Comparison of ENCODE assay signal across 10 cellular contexts in the genomic region with DNA sequence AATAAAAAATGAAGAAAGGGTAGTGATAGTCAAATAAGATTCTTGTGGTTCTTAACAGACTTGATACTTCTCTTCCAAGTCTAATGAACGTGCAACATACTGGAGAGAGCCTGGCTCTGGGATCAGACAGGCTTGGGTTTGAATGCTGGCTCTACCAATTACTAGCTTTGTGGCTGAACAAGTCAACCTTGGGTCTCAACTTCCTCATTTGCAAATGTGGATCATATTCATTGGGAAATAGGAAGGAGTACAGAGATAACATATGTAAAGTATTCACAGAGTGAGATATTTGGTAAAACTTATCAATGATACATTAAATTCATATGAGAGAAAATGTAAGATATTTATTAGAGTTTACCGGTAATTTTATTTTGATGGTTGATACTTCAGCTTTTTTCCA. TPM values are rescaled to one million over a fixed set of nuclear protein-coding genes. Genes with fewer than 3 reads are reported as not detected.
DNase-seq lines count a peak whose midpoint lies in the region; ATAC-seq and TF ChIP-seq lines count a peak whose summit lies in the region.
"Had no signal": no experiment of that assay in that cellular context is flagged by ENCODE, and none has a peak within 500 bp of the region (broad histone marks: within the 10 kb centered on the region; RNA-seq: fewer than 3 reads in every experiment).

No MANE protein-coding gene starts in this region.

- H3K4me1 ChIP-seq in mucosa of rectum (ENCODE audit: control insufficient read depth in 2 of 2, insufficient read depth in 2 of 2, low read length in 2 of 2), result peaks cover 4 to 22% of the 10 kb centered on the region in 2 donors

- H3K36me3 ChIP-seq in KOPT-K1 (ENCODE audit: insufficient read depth, low read length) (peaks cover 11% of the 10 kb centered on the region), mucosa of rectum (ENCODE audit: control insufficient read depth in 2 of 2, insufficient read depth in 2 of 2, low read length in 2 of 2) (peaks cover 0 to 2% of the 10 kb centered on the region in 2 donors)

- H3K36me3 Mint-ChIP-seq in CD4-positive, alpha-beta T cell (ENCODE audit: low read depth), result peaks cover 27% of the 10 kb centered on the region

- H3K27me3 ChIP-seq in CD4-positive, alpha-beta T cell (ENCODE audit: control insufficient read depth, insufficient read depth, low read length), result no peaks in the 10 kb centered on the region
- H3K27me3 ChIP-seq in mucosa of rectum (ENCODE audit: control insufficient read depth in 2 of 2, insufficient read depth in 2 of 2, low read length in 2 of 2), result no peaks in the 10 kb centered on the region

- H3K4me1 Mint-ChIP-seq in CD4-positive, alpha-beta T cell (ENCODE audit: low read depth), result peaks cover 65% of the 10 kb centered on the region

- no peak overlapping the region for H3K9ac ChIP-seq in mucosa of rectum (ENCODE audit: low read depth in 1 of 2, low read length in 2 of 2)

- no peaks in the 10 kb centered on the region for H3K9me3 ChIP-seq in CD4-positive, alpha-beta T cell (ENCODE audit: control insufficient read depth, low read length)
- H3K9me3 ChIP-seq in KOPT-K1 (ENCODE audit: insufficient read depth, low read length, poor library complexity, severe bottlenecking), result no peaks in the 10 kb centered on the region
- H3K9me3 ChIP-seq in mucosa of rectum (ENCODE audit: control insufficient read depth in 2 of 2, low read length in 2 of 2), result no peaks in the 10 kb centered on the region

- POLR2A ChIA-PET in CD4-positive, alpha-beta T cell (lab: Charles Lee), result interaction anchor here (0.9 to 4.8 kb wide), 4 partner anchors 9 to 928 kb away, joined by 3 to 60 read pairs (median 4); no protein-coding TSS in a partner anchor

- intact Hi-C loops in CD4-positive, alpha-beta T cell (cut with DNase I, micrococcal nuclease), result loop anchor here (5.0 to 10.0 kb wide), 6 partner anchors 295 to 1625 kb away; partner anchors contain the start of genes ODR4 (in 2 of the 2), TPR (in 2 of the 2), ARPC5 (in 1 of the 2) and IVNS1ABP (in 1 of the 2)

- no peaks in the 10 kb centered on the region for H3K9me3 Mint-ChIP-seq in CD4-positive, alpha-beta T cell

- DNase-seq in CD4-positive, alpha-beta T cell, result no peak
- DNase-seq in UCSD-AML1 (lab: John Stamatoyannopoulos, UW; ENCODE audit: unreplicated experiment) (peak; percentile 15), dedifferentiated amniotic fluid mesenchymal stem cell (ENCODE audit: extremely low spot score) (no peak), GOT3 (lab: John Stamatoyannopoulos, UW) (no peak)
- DNase-seq: NCI-H1048; stimulated activated CD4-positive, alpha-beta T cell treated with anti-CD3 and anti-CD28 coated beads, Interleukin-15, amount 100 ng/mL, for 24 hours had no signal

- peak overlapping the region; percentile 92 for H3K4me3 Mint-ChIP-seq in CD4-positive, alpha-beta T cell

- peak overlapping the region; percentile 87 for H3K27ac Mint-ChIP-seq in CD4-positive, alpha-beta T cell

- H3K4me3 ChIP-seq in mucosa of rectum (ENCODE audit: low read length in 2 of 2), result peak overlapping the region; percentile 89 to 99

- no peak overlapping the region for H3K27ac ChIP-seq in CD4-positive, alpha-beta T cell (ENCODE audit: low read depth, low read length)
- peak overlapping the region; percentile 89 for H3K27ac ChIP-seq in KOPT-K1 (ENCODE audit: low read depth, low read length, poor library complexity, severe bottlenecking)
- H3K27ac ChIP-seq in mucosa of rectum (ENCODE audit: low read depth in 2 of 2, low read length in 2 of 2), result peak overlapping the region in 1 of 2 donors; percentile 95

- TF ChIP-seq CTCF in CD4-positive, alpha-beta T cell (IDR thresholded peaks at IDR 0.05), result no peak

- no peak for ATAC-seq in CD4-positive, alpha-beta T cell (ENCODE audit: poor library complexity)
- ATAC-seq in HG02798 (IDR thresholded peaks at IDR 0.05; ENCODE audit: poor library complexity, unreplicated experiment) (no peak), GM18517 (IDR thresholded peaks at IDR 0.05; ENCODE audit: unreplicated experiment) (no peak)

- no peaks in the 10 kb centered on the region for H3K27me3 Mint-ChIP-seq in CD4-positive, alpha-beta T cell

- CTCF ChIA-PET in CD4-positive, alpha-beta T cell (lab: Charles Lee), result interaction anchor here (1.6 to 4.4 kb wide), 2 partner anchors 9 to 14 kb away, joined by 4 to 16 read pairs; no protein-coding TSS in a partner anchor

RNA-seq across cellular contexts. Expression of gene EDEM3, which starts 2.0 kb away (rescaled TPM):
- 10 to 100 TPM; 19.9 to 20.0 TPM for total RNA-seq in CD4-positive, alpha-beta T cell
